ENCODE assay signal across 21 cellular contexts in genomic region chr5:17432571-17432970, GRCh38.
"Had no signal": no experiment of that assay in that cellular context is flagged by ENCODE, and none has a peak within 500 bp of the region (broad histone marks: within the 10 kb centered on the region; RNA-seq: fewer than 3 reads in every experiment).

No MANE protein-coding gene starts in this region.

- H3K9me3 ChIP-seq: SJSA1 had no signal

- FAIRE-seq: RCC 7860 had no signal

- DNase-seq: KBM-7; MV-4-11; NCI-H1048; NCI-H1105; NCI-H1417; NCI-H1436 treated with DMSO at 0.1 percent for 48 hours; NCI-H1694; NCI-H187 treated with DMSO at 0.1 percent for 48 hours; NCI-H2029 treated with DMSO at 0.1 percent for 48 hours; NCI-H2171 treated with DMSO at 0.1 percent for 48 hours; NCI-H345; NCI-H446 treated with DMSO at 0.1 percent for 48 hours; NCI-H510A treated with DMSO at 0.1 percent for 48 hours; NCI-H526; NK-92 treated with Interleukin-12 subunit alpha and Interleukin-12 subunit beta, amount 100 ng/mL, for 24 hours; Right ventricle myocardium superior; RPMI8226; SIG-M5 had no signal

- H3K4me3 ChIP-seq: SJSA1, SK-N-MC had no signal

- H3K27me3 ChIP-seq: SJSA1 had no signal

- H3K27ac ChIP-seq: SJSA1, SK-N-MC had no signal

- H3K36me3 ChIP-seq: SJSA1 had no signal
